ENCODE assay signal across 27 cellular contexts in genomic region chr22:32323513-32324164, GRCh38. TPM values are rescaled to one million over a fixed set of nuclear protein-coding genes. Genes with fewer than 3 reads are reported as not detected.
"Had no signal": no experiment of that assay in that cellular context is flagged by ENCODE, and none has a peak within 500 bp of the region (broad histone marks: within the 10 kb centered on the region; RNA-seq: fewer than 3 reads in every experiment).

No MANE protein-coding gene starts in this region.

- H3K27ac Mint-ChIP-seq: activated naive CD8-positive, alpha-beta T cell; activated T-cell treated with anti-CD3 and anti-CD28 coated beads, Interleukin-2, amount 50 U/mL, for 24 hours; activated T-helper 2 cell treated with anti-CD3 and anti-CD28 coated beads, Interferon-gamma antibody, Interleukin-2, Interleukin-4, amounts not matched to agents 10 μg/mL and 5 μg/mL and 100 μg/mL, durations not matched to agents 14 hours and 24 hours and 36 hours; memory B cell; nephron; stimulated activated memory B cell treated with anti-CD40 and anti-IgM and Interleukin-4, amounts not matched to agents 10 μg/mL and 1 μg/mL and 100 μg/mL, for 72 hours; WTC11 had no signal

- H3K4me3 Mint-ChIP-seq: activated naive CD8-positive, alpha-beta T cell; activated T-cell treated with anti-CD3 and anti-CD28 coated beads, Interleukin-2, amount 50 U/mL, for 24 hours; memory B cell; nephron; stimulated activated memory B cell treated with anti-CD40 and anti-IgM and Interleukin-4, amounts not matched to agents 10 μg/mL and 1 μg/mL and 100 μg/mL, for 72 hours; WTC11 had no signal

- H3K27ac ChIP-seq: adrenal gland, ascending aorta, brain microvascular endothelial cell, hepatocyte, thoracic aorta, upper lobe of left lung had no signal

- H3K9me3 Mint-ChIP-seq: activated T-cell treated with anti-CD3 and anti-CD28 coated beads, Interleukin-2, amount 50 U/mL, for 24 hours; activated T-helper 2 cell treated with anti-CD3 and anti-CD28 coated beads, Interferon-gamma antibody, Interleukin-2, Interleukin-4, amounts not matched to agents 10 μg/mL and 5 μg/mL and 100 μg/mL, durations not matched to agents 14 hours and 24 hours and 36 hours; nephron had no signal

- FAIRE-seq: endothelial cell of umbilical vein, small intestine had no signal

- ATAC-seq: esophagus mucosa; sciatic nerve; stimulated activated memory B cell treated with anti-CD40 and anti-IgM and Interleukin-4, amounts not matched to agents 10 μg/mL and 1 μg/mL and 100 μg/mL, for 72 hours; WTC11 had no signal

- H3K36me3 ChIP-seq: adrenal gland, ascending aorta, brain microvascular endothelial cell, thoracic aorta, upper lobe of left lung had no signal

- H3K27me3 ChIP-seq: adrenal gland, ascending aorta, brain microvascular endothelial cell, hepatocyte, upper lobe of left lung had no signal

- H3K4me1 ChIP-seq: adrenal gland, ascending aorta, upper lobe of left lung had no signal

- H3K4me1 Mint-ChIP-seq: memory B cell; nephron; stimulated activated memory B cell treated with anti-CD40 and anti-IgM and Interleukin-4, amounts not matched to agents 10 μg/mL and 1 μg/mL and 100 μg/mL, for 72 hours had no signal

- DNase-seq: activated CD4-positive, alpha-beta T cell treated with anti-CD3 and anti-CD28 coated beads, Interleukin-2, amount 50 U/mL, for 4 hours; activated naive CD4-positive, alpha-beta T cell; activated T-cell treated with anti-CD3 and anti-CD28 coated beads, Interleukin-2, amount 50 U/mL, for 24 hours; brain microvascular endothelial cell; caudate nucleus; dermis blood vessel endothelial cell; effector memory CD4-positive, alpha-beta T cell; foreskin melanocyte; glutamatergic neuron; small intestine; stimulated activated CD4-positive, alpha-beta T cell treated with anti-CD3 and anti-CD28 coated beads, Interleukin-15, amount 100 ng/mL, for 24 hours; T-helper 1 cell; upper lobe of left lung had no signal

- H3K4me3 ChIP-seq: adrenal gland, ascending aorta, hepatocyte, thoracic aorta, upper lobe of left lung had no signal

- H3K9me3 ChIP-seq: adrenal gland, ascending aorta, thoracic aorta, upper lobe of left lung had no signal

RNA-seq across cellular contexts. Expression of gene RFPL3, which starts 34.0 kb away (rescaled TPM):
- total RNA-seq: activated T-helper 2 cell treated with anti-CD3 and anti-CD28 coated beads, Interferon-gamma antibody, Interleukin-2, Interleukin-4, amounts not matched to agents 10 μg/mL and 5 μg/mL and 100 μg/mL, durations not matched to agents 14 hours and 24 hours and 36 hours; adrenal gland; ascending aorta; dermis blood vessel endothelial cell; endothelial cell of umbilical vein; esophagus mucosa; hepatocyte; lower leg skin; sciatic nerve; thoracic aorta; upper lobe of left lung; WTC11 had no signal
- polyA plus RNA-seq: adrenal gland, endothelial cell of umbilical vein, hepatocyte, small intestine had no signal
